Comparison of ENCODE assay signal across 20 cellular contexts in genomic region chr21:17779486-17779885, GRCh38. TPM values are rescaled to one million over a fixed set of nuclear protein-coding genes. Genes with fewer than 3 reads are reported as not detected.
DNase-seq lines count a peak whose midpoint lies in the region; ATAC-seq and TF ChIP-seq lines count a peak whose summit lies in the region.
"Had no signal": no experiment of that assay in that cellular context is flagged by ENCODE, and none has a peak within 500 bp of the region (broad histone marks: within the 10 kb centered on the region; RNA-seq: fewer than 3 reads in every experiment).

No MANE protein-coding gene starts in this region.

- H2AFZ ChIP-seq in MM.1S (ENCODE audit: low read length) (no peak overlapping the region), mesenchymal stem cell (ENCODE audit: low read depth, low read length) (no peak overlapping the region)
- H2AFZ ChIP-seq: GM23248, parathyroid adenoma had no signal

- H3K9ac ChIP-seq in MM.1S (ENCODE audit: low read length) (no peak overlapping the region), mesenchymal stem cell (ENCODE audit: low read length) (no peak overlapping the region)
- H3K9ac ChIP-seq: GM23248, parathyroid adenoma had no signal

- H3K4me3 ChIP-seq in CD4-positive, alpha-beta memory T cell (ENCODE audit: low read length in 2 of 2) = no peak overlapping the region
- H3K4me3 ChIP-seq in MM.1S (ENCODE audit: low read length) = no peak overlapping the region
- H3K4me3 ChIP-seq in mesenchymal stem cell (ENCODE audit: insufficient read depth in 1 of 2, low read depth in 1 of 2, low read length in 2 of 2) = no peak overlapping the region
- no peak overlapping the region for H3K4me3 ChIP-seq in body of pancreas
- no peak overlapping the region for H3K4me3 ChIP-seq in esophagus squamous epithelium
- H3K4me3 ChIP-seq: GM23248 had no signal

- peaks cover 39% of the 10 kb centered on the region for H3F3A ChIP-seq in MM.1S (ENCODE audit: insufficient read depth, low read length)

- H2BK120ac ChIP-seq in mesenchymal stem cell (ENCODE audit: low read depth, low read length) = no peak overlapping the region

- H3K18ac ChIP-seq in mesenchymal stem cell (ENCODE audit: low read depth in 1 of 2, low read length in 2 of 2) = no peak overlapping the region

- no peaks in the 10 kb centered on the region for H3K9me2 ChIP-seq in MM.1S (replicated peaks; ENCODE audit: insufficient read depth, low read length)

- no peak overlapping the region for H2BK5ac ChIP-seq in mesenchymal stem cell (ENCODE audit: low read depth, low read length, poor library complexity, severe bottlenecking)

- POLR2A ChIA-PET in CD4-positive, alpha-beta memory T cell (lab: Charles Lee; ENCODE audit: partially characterized antibody) = interaction anchor here (0.9 to 5.9 kb wide), 4 partner anchors 14 to 38 kb away, joined by 3 to 158 read pairs (median 85); partner anchors contain the start of gene C21orf91

- CTCF ChIA-PET in CD4-positive, alpha-beta memory T cell (lab: Charles Lee; ENCODE audit: partially characterized antibody) = interaction anchor here (1.0 to 1.1 kb wide), 2 partner anchors 15 to 39 kb away, joined by 3 to 4 read pairs; no protein-coding TSS in a partner anchor

- WGBS in mesenchymal stem cell = 81% methylated on average over 3 of the region's 3 CpGs
- 55 to 76% methylated on average over 3 of the region's 3 CpGs for WGBS in body of pancreas, 2 donors
- 38 to 44% methylated on average over 3 of the region's 3 CpGs for WGBS in esophagus squamous epithelium, 2 donors

- no peak for TF ChIP-seq CTCF in MM.1S (IDR thresholded peaks at IDR 0.05; ENCODE audit: low read length)
- TF ChIP-seq CTCF in body of pancreas (IDR thresholded peaks at IDR 0.05) = no peak
- no peak for TF ChIP-seq CTCF in glutamatergic neuron (IDR thresholded peaks at IDR 0.05; ENCODE audit: partially characterized antibody, unreplicated experiment)
- no peak for TF ChIP-seq CTCF in esophagus squamous epithelium (IDR thresholded peaks at IDR 0.05)

- no peak overlapping the region for H3K23ac ChIP-seq in mesenchymal stem cell (ENCODE audit: low read length in 2 of 2)

- H2BK15ac ChIP-seq in mesenchymal stem cell (ENCODE audit: low read depth, poor library complexity, severe bottlenecking) = no peak overlapping the region

- H3K14ac ChIP-seq in mesenchymal stem cell (ENCODE audit: low read length in 2 of 2) = no peak overlapping the region

- peaks cover 62 to 89% (median 77%) of the 10 kb centered on the region in 4 donors for H3K4me1 Mint-ChIP-seq in CD4-positive, alpha-beta memory T cell
- peaks cover 90% of the 10 kb centered on the region for H3K4me1 Mint-ChIP-seq in activated naive CD8-positive, alpha-beta T cell (ENCODE audit: low read depth)
- H3K4me1 Mint-ChIP-seq in T-helper 2 cell treated with Interferon-gamma antibody and Interleukin-4, amounts not matched to agents 5 μg/mL and 100 μg/mL, for 36 hours (ENCODE audit: low read depth) = peaks cover 67% of the 10 kb centered on the region
- H3K4me1 Mint-ChIP-seq in glutamatergic neuron (ENCODE audit: low read depth, unreplicated experiment) = no peaks in the 10 kb centered on the region

- intact Hi-C loops in CD4-positive, alpha-beta memory T cell (cut with micrococcal nuclease) = loop anchor here (5.0 kb wide), 1 partner anchor 37 kb away; no protein-coding TSS in a partner anchor
- intact Hi-C loops in body of pancreas (cut with DNase I) (no loop called here), esophagus squamous epithelium (cut with DNase I) (no loop called here)

- no peaks in the 10 kb centered on the region for H3K36me3 ChIP-seq in CD4-positive, alpha-beta memory T cell (ENCODE audit: insufficient read depth, low read length)
- H3K36me3 ChIP-seq in MM.1S (replicated peaks; ENCODE audit: insufficient read depth, low read length) = no peaks in the 10 kb centered on the region
- H3K36me3 ChIP-seq in mesenchymal stem cell (ENCODE audit: control insufficient read depth in 1 of 2, insufficient read depth in 2 of 2, low read depth in 1 of 2, low read length in 2 of 2) = peaks cover 0 to 8% of the 10 kb centered on the region in 2 experiments
- no peaks in the 10 kb centered on the region for H3K36me3 ChIP-seq in body of pancreas (replicated peaks in 1 of 2; ENCODE audit: insufficient read depth in 1 of 2, low read depth in 2 of 2)
- no peaks in the 10 kb centered on the region for H3K36me3 ChIP-seq in esophagus squamous epithelium

- H3K4ac ChIP-seq in mesenchymal stem cell (ENCODE audit: low read depth in 1 of 2, low read length in 2 of 2) = no peak overlapping the region

- no peak overlapping the region for H3K4me2 ChIP-seq in MM.1S (ENCODE audit: low read depth, low read length)
- no peak overlapping the region for H3K4me2 ChIP-seq in mesenchymal stem cell (ENCODE audit: low read length, poor library complexity, severe bottlenecking)

- no peak overlapping the region for H4K91ac ChIP-seq in mesenchymal stem cell (ENCODE audit: low read length)

- no peak overlapping the region for H4K8ac ChIP-seq in mesenchymal stem cell (ENCODE audit: low read length)

- H2AK5ac ChIP-seq in mesenchymal stem cell (ENCODE audit: low read length, severe bottlenecking) = no peak overlapping the region

- peak overlapping the region; percentile 67 for H3K27ac ChIP-seq in CD4-positive, alpha-beta memory T cell (ENCODE audit: low read depth, low read length)
- H3K27ac ChIP-seq in MM.1S (ENCODE audit: low read length) = 0 out of 2 replicates have a peak overlapping the region, but pooled peaks have one; percentile 97
- H3K27ac ChIP-seq in mesenchymal stem cell (ENCODE audit: low read length, poor library complexity, severe bottlenecking) = no peak overlapping the region
- H3K27ac ChIP-seq in body of pancreas = no peak overlapping the region
- no peak overlapping the region for H3K27ac ChIP-seq in esophagus squamous epithelium
- H3K27ac ChIP-seq: GM23248, parathyroid adenoma had no signal

- no peak for DNase-seq in CD4-positive, alpha-beta memory T cell
- DNase-seq in MM.1S (no peak), mesenchymal stem cell (peak; percentile 44), body of pancreas (no peak), glutamatergic neuron (no peak), esophagus squamous epithelium (lab: John Stamatoyannopoulos, UW) (no peak)
- DNase-seq in T-helper 2 cell treated with Interferon-gamma antibody and Interleukin-4, amounts not matched to agents 5 μg/mL and 100 μg/mL, for 36 hours (ENCODE audit: low spot score) = no peak
- DNase-seq: activated B cell treated with CpG ODN at 0.5 μM for 24 hours; amygdala; DMS79 treated with DMSO at 0.1 percent for 48 hours; erythroblast; GM23248; kidney; NCI-H1436 treated with DMSO at 0.1 percent for 48 hours; PC-3; stimulated activated naive CD4-positive, alpha-beta T cell treated with Interleukin-2 at 50 U/mL for 16 hours had no signal

- H4K20me1 ChIP-seq in MM.1S (ENCODE audit: insufficient read depth, low read length) = no peaks in the 10 kb centered on the region

- no peaks in the 10 kb centered on the region for H3K27me3 ChIP-seq in CD4-positive, alpha-beta memory T cell (ENCODE audit: insufficient read depth, low read length)
- no peaks in the 10 kb centered on the region for H3K27me3 ChIP-seq in MM.1S (replicated peaks; ENCODE audit: insufficient read depth, low read length)
- H3K27me3 ChIP-seq in mesenchymal stem cell (ENCODE audit: control insufficient read depth in 1 of 2, insufficient read depth in 1 of 2, low read length in 2 of 2) = no peaks in the 10 kb centered on the region
- no peaks in the 10 kb centered on the region for H3K27me3 ChIP-seq in body of pancreas
- H3K27me3 ChIP-seq in esophagus squamous epithelium = no peaks in the 10 kb centered on the region

- ATAC-seq in body of pancreas = no peak
- ATAC-seq: PC-3 had no signal

- H3K9me3 Mint-ChIP-seq in CD4-positive, alpha-beta memory T cell = peaks cover 0 to 2% (median under 1%) of the 10 kb centered on the region in 8 donors
- H3K9me3 Mint-ChIP-seq in activated naive CD8-positive, alpha-beta T cell (ENCODE audit: low read depth) = peaks cover under 1% of the 10 kb centered on the region
- peaks cover under 1% of the 10 kb centered on the region for H3K9me3 Mint-ChIP-seq in T-helper 2 cell treated with Interferon-gamma antibody and Interleukin-4, amounts not matched to agents 5 μg/mL and 100 μg/mL, for 36 hours
- peaks cover 3% of the 10 kb centered on the region for H3K9me3 Mint-ChIP-seq in glutamatergic neuron (ENCODE audit: unreplicated experiment)
- H3K9me3 Mint-ChIP-seq: activated B cell treated with CpG ODN at 0.5 μM for 24 hours had no signal

- H2BK12ac ChIP-seq in mesenchymal stem cell (ENCODE audit: low read length in 2 of 2) = no peak overlapping the region

- no peaks in the 10 kb centered on the region for H3K79me1 ChIP-seq in mesenchymal stem cell (replicated peaks; ENCODE audit: low read length, poor library complexity, severe bottlenecking)

- H3K9me3 ChIP-seq in CD4-positive, alpha-beta memory T cell (ENCODE audit: control insufficient read depth in 1 of 2, low read length in 2 of 2) = no peaks in the 10 kb centered on the region
- no peaks in the 10 kb centered on the region for H3K9me3 ChIP-seq in MM.1S (replicated peaks; ENCODE audit: insufficient read depth, low read length)
- no peaks in the 10 kb centered on the region for H3K9me3 ChIP-seq in mesenchymal stem cell (ENCODE audit: control insufficient read depth, low read length)
- H3K9me3 ChIP-seq in body of pancreas = no peaks in the 10 kb centered on the region
- H3K9me3 ChIP-seq in esophagus squamous epithelium = no peaks in the 10 kb centered on the region

- peaks cover 82% of the 10 kb centered on the region for H3K4me1 ChIP-seq in CD4-positive, alpha-beta memory T cell (ENCODE audit: insufficient read depth, low read length)
- H3K4me1 ChIP-seq in MM.1S (ENCODE audit: low read length) (peaks cover 57% of the 10 kb centered on the region), mesenchymal stem cell (ENCODE audit: control insufficient read depth, insufficient read depth, low read depth, low read length) (no peaks in the 10 kb centered on the region), body of pancreas (no peaks in the 10 kb centered on the region), esophagus squamous epithelium (peaks cover 0 to 25% (median 20%) of the 10 kb centered on the region in 3 donors)
- H3K4me1 ChIP-seq: parathyroid adenoma had no signal

- peaks cover under 1 to 8% of the 10 kb centered on the region in 2 donors for H3K36me3 Mint-ChIP-seq in CD4-positive, alpha-beta memory T cell
- H3K36me3 Mint-ChIP-seq in activated naive CD8-positive, alpha-beta T cell = peaks cover 6% of the 10 kb centered on the region
- H3K36me3 Mint-ChIP-seq in T-helper 2 cell treated with Interferon-gamma antibody and Interleukin-4, amounts not matched to agents 5 μg/mL and 100 μg/mL, for 36 hours (ENCODE audit: low read depth) = peaks cover 51% of the 10 kb centered on the region
- peaks cover 1% of the 10 kb centered on the region for H3K36me3 Mint-ChIP-seq in glutamatergic neuron (ENCODE audit: unreplicated experiment)
- H3K36me3 Mint-ChIP-seq: IgD-negative memory B cell had no signal

- no peaks in the 10 kb centered on the region for H3K27me3 Mint-ChIP-seq in CD4-positive, alpha-beta memory T cell
- no peaks in the 10 kb centered on the region for H3K27me3 Mint-ChIP-seq in activated naive CD8-positive, alpha-beta T cell
- no peaks in the 10 kb centered on the region for H3K27me3 Mint-ChIP-seq in T-helper 2 cell treated with Interferon-gamma antibody and Interleukin-4, amounts not matched to agents 5 μg/mL and 100 μg/mL, for 36 hours (ENCODE audit: low read depth)
- H3K27me3 Mint-ChIP-seq in glutamatergic neuron (ENCODE audit: unreplicated experiment) = no peaks in the 10 kb centered on the region
- H3K27me3 Mint-ChIP-seq: activated B cell treated with CpG ODN at 0.5 μM for 24 hours, B cell, IgD-negative memory B cell had no signal

- peak overlapping the region in 4 of 8 donors; percentile 18 to 90 (median 72) for H3K4me3 Mint-ChIP-seq in CD4-positive, alpha-beta memory T cell
- H3K4me3 Mint-ChIP-seq in activated naive CD8-positive, alpha-beta T cell = no peak overlapping the region
- no peak overlapping the region for H3K4me3 Mint-ChIP-seq in T-helper 2 cell treated with Interferon-gamma antibody and Interleukin-4, amounts not matched to agents 5 μg/mL and 100 μg/mL, for 36 hours
- no peak overlapping the region for H3K4me3 Mint-ChIP-seq in glutamatergic neuron (ENCODE audit: unreplicated experiment)

- no peaks in the 10 kb centered on the region for H3K79me2 ChIP-seq in MM.1S (ENCODE audit: low read length)
- H3K79me2 ChIP-seq: parathyroid adenoma had no signal

- no peak for TF ChIP-seq POLR2A in body of pancreas (IDR thresholded peaks at IDR 0.05)
- no peak for TF ChIP-seq POLR2A in esophagus squamous epithelium (IDR thresholded peaks at IDR 0.05)

- H3K27ac Mint-ChIP-seq in CD4-positive, alpha-beta memory T cell = peak overlapping the region; percentile 87 to 97 (median 97)
- H3K27ac Mint-ChIP-seq in activated naive CD8-positive, alpha-beta T cell = peak overlapping the region; percentile 95
- H3K27ac Mint-ChIP-seq in T-helper 2 cell treated with Interferon-gamma antibody and Interleukin-4, amounts not matched to agents 5 μg/mL and 100 μg/mL, for 36 hours = no peak overlapping the region
- H3K27ac Mint-ChIP-seq in glutamatergic neuron (ENCODE audit: unreplicated experiment) = no peak overlapping the region

RNA-seq across cellular contexts. Expression of gene C21orf91, which starts 39.7 kb away (rescaled TPM):
- 10 to 100 TPM; 80.1 to 80.5 TPM for total RNA-seq in CD4-positive, alpha-beta memory T cell
- 10 to 100 TPM; 38.5 to 46.4 TPM for polyA plus RNA-seq in CD4-positive, alpha-beta memory T cell
- polyA plus RNA-seq in mesenchymal stem cell (2013, experiment 1 of 2) = 20.5 TPM
- 21.6 TPM for polyA plus RNA-seq in mesenchymal stem cell (2013, experiment 2 of 2)
- 1 to 10 TPM; 2.0 to 7.0 TPM for total RNA-seq in body of pancreas
- total RNA-seq in glutamatergic neuron (ENCODE audit: unreplicated experiment) = 14.3 TPM
- total RNA-seq in esophagus squamous epithelium = 10 to 100 TPM in 3 of 4 donors, 1 to 10 TPM in 1; 4.2 to 16.5 (median 12.8) TPM

Comparison
In these comparisons a context has a peak if more than half of its experiments do, and no peak if none do; other contexts are left out.
1. H3K27ac ChIP-seq: peak in CD4-positive, alpha-beta memory T cell (single experiment) and MM.1S (single experiment); none in mesenchymal stem cell (single experiment), body of pancreas (0 of 4) and esophagus squamous epithelium (0 of 4).
2. H3K27ac Mint-ChIP-seq: peak in CD4-positive, alpha-beta memory T cell (7 of 7) and activated naive CD8-positive, alpha-beta T cell (single experiment); none in T-helper 2 cell treated with Interferon-gamma antibody and Interleukin-4, amounts not matched to agents 5 μg/mL and 100 μg/mL, for 36 hours (single experiment) and glutamatergic neuron (single experiment).